ENCODE assay signal across 1 cellular context in genomic region chr20:44310664-44311639, GRCh38.
TF ChIP-seq lines count a peak whose summit lies in the region.

TSS of gene FITM2 (minus strand) at chr20:44311202. CDS start at chr20:44311148, 54 bp downstream.

TF ChIP-seq in HepG2, 621 proteins besides CTCF, POLR2A, EP300 and RAD21 (continued from another document and continues in another):
- TF ChIP-seq KIAA2018 (CRISPR knock-in tag; IDR thresholded peaks at IDR 0.05; ENCODE audit: borderline replicate concordance): peak; percentile 83; the same call in 1 of the 2 replicates
- peak; percentile 71; the same call in 1 of the 2 replicates for TF ChIP-seq HNF4G (IDR thresholded peaks at IDR 0.05; ENCODE audit: borderline replicate concordance, low read depth, low read length)
- peak; percentile 90 for TF ChIP-seq HNF4G (CRISPR knock-in tag; IDR thresholded peaks at IDR 0.05; ENCODE audit: borderline replicate concordance, low read depth)
- TF ChIP-seq SALL1 (CRISPR knock-in tag; IDR thresholded peaks at IDR 0.05): peak; percentile 94
- peak; percentile 93 for TF ChIP-seq ZNF124 (CRISPR knock-in tag; IDR thresholded peaks at IDR 0.05)
- 0 out of 2 replicates have a peak, but pooled peaks have one; percentile 44 for TF ChIP-seq TEF (CRISPR knock-in tag; IDR thresholded peaks at IDR 0.05)
- no peak for TF ChIP-seq ZNF414 (CRISPR knock-in tag; IDR thresholded peaks at IDR 0.05)
- no peak for TF ChIP-seq ZNF326 (CRISPR knock-in tag; IDR thresholded peaks at IDR 0.05; ENCODE audit: borderline replicate concordance)
- TF ChIP-seq ELK4 (CRISPR knock-in tag; IDR thresholded peaks at IDR 0.05; ENCODE audit: borderline replicate concordance): no peak
- TF ChIP-seq ATF1 (CRISPR knock-in tag; IDR thresholded peaks at IDR 0.05): no peak
- peak; percentile 71 for TF ChIP-seq ZKSCAN1 (IDR thresholded peaks at IDR 0.05; ENCODE audit: low read length)
- no peak for TF ChIP-seq MAFF (IDR thresholded peaks at IDR 0.05; ENCODE audit: low read depth, low read length)
- peak; percentile 86; the same call in 1 of the 2 replicates for TF ChIP-seq ZHX2 (IDR thresholded peaks at IDR 0.05; ENCODE audit: low read depth)
- TF ChIP-seq ZHX2 (CRISPR knock-in tag; IDR thresholded peaks at IDR 0.05; ENCODE audit: borderline replicate concordance): no peak
- no peak for TF ChIP-seq BRF2 (CRISPR knock-in tag; IDR thresholded peaks at IDR 0.05)
- peak; percentile 94 for TF ChIP-seq GABPB1 (CRISPR knock-in tag; IDR thresholded peaks at IDR 0.05)
- peak; percentile 80 for TF ChIP-seq PAXIP1 (CRISPR knock-in tag; conservative IDR thresholded peaks at IDR 0.05)
- TF ChIP-seq ZNF558 (CRISPR knock-in tag; IDR thresholded peaks at IDR 0.05; ENCODE audit: borderline replicate concordance): peak; percentile 98
- no peak; the same call in none of the 2 replicates for TF ChIP-seq KLF9 (CRISPR knock-in tag; IDR thresholded peaks at IDR 0.05; ENCODE audit: low read depth)
- no peak for TF ChIP-seq AFF4 (CRISPR knock-in tag; IDR thresholded peaks at IDR 0.05)
- peak; percentile 94; the same call in 1 of the 2 replicates for TF ChIP-seq MTA1 (CRISPR knock-in tag; IDR thresholded peaks at IDR 0.05; ENCODE audit: borderline replicate concordance)
